ENCODE assay signal across 8 cellular contexts in genomic region chr17:37488009-37488604, GRCh38. TPM values are rescaled to one million over a fixed set of nuclear protein-coding genes. Genes with fewer than 3 reads are reported as not detected.
A peak's percentile ranks its signal among the peaks of the same experiment; 100 is the strongest.
DNase-seq lines count a peak whose midpoint lies in the region; ATAC-seq and TF ChIP-seq lines count a peak whose summit lies in the region.

No MANE protein-coding gene starts in this region.

- in situ Hi-C loops in transverse colon (cut with MboI; ENCODE audit: low pct_ligation_motif_present in 1 of 4, low pct_unique_long_range_greater_than_20kb in 1 of 4, low sequenced_read_pairs in 3 of 4), result no loop called here

- WGBS in lung, 2 donors, result 19 to 27% methylated on average over 7 of the region's 7 CpGs
- 35 to 43% methylated on average over 6 to 7 of the region's 7 CpGs for WGBS in transverse colon (ENCODE audit: low coverage in 1 of 2), 2 donors

- no peaks in the 10 kb centered on the region for H3K36me3 ChIP-seq in SJCRH30
- H3K36me3 ChIP-seq in lung (ENCODE audit: control insufficient read depth in 2 of 2, insufficient read depth in 2 of 2, low read length in 2 of 2), result no peaks in the 10 kb centered on the region
- no peaks in the 10 kb centered on the region for H3K36me3 ChIP-seq in transverse colon

- H3K27ac ChIP-seq in SJCRH30 (peak overlapping the region; percentile 15; the same call in 1 of the 2 replicates), lung (ENCODE audit: low read depth in 1 of 2, low read length in 1 of 2) (peak overlapping the region; percentile 55 to 57), transverse colon (peak overlapping the region; percentile 85 to 90 (median 88))

- TF ChIP-seq CTCF in lung (IDR thresholded peaks at IDR 0.05; ENCODE audit: control extremely low read depth, extremely low read depth), result no peak
- TF ChIP-seq CTCF in transverse colon (IDR thresholded peaks at IDR 0.05), result no peak

- intact Hi-C loops in transverse colon (cut with DNase I; ENCODE audit: low total_unique reads), result no loop called here

- DNase-seq in DMS153 (lab: John Stamatoyannopoulos, UW), result peak; percentile 79
- peak; percentile 92 for DNase-seq in LHCN-M2 (ENCODE audit: low read depth)
- DNase-seq in SJCRH30, result peak; percentile 60 to 80
- peak; percentile 51 to 95 for DNase-seq in dermis microvascular lymphatic vessel endothelial cell (ENCODE audit: low read depth in 2 of 2)
- peak; percentile 45 for DNase-seq in lung (ENCODE audit: low spot score)
- no peak for DNase-seq in transverse colon

- no peaks in the 10 kb centered on the region for H3K9me3 ChIP-seq in SJCRH30 (replicated peaks)
- H3K9me3 ChIP-seq in lung (ENCODE audit: control insufficient read depth in 2 of 2, insufficient read depth in 1 of 2, low read length in 1 of 2), result no peaks in the 10 kb centered on the region
- no peaks in the 10 kb centered on the region for H3K9me3 ChIP-seq in transverse colon

- H3K4me3 ChIP-seq in SJCRH30, result peak overlapping the region; percentile 75
- no peak overlapping the region for H3K4me3 ChIP-seq in lung
- peak overlapping the region in 2 of 4 donors; percentile 64 to 80 for H3K4me3 ChIP-seq in transverse colon

- ATAC-seq in lung (ENCODE audit: insufficient read depth, low FRiP score) (peak; percentile 32), HG02852 (IDR thresholded peaks at IDR 0.05; ENCODE audit: unreplicated experiment) (no peak), HG03196 (IDR thresholded peaks at IDR 0.05; ENCODE audit: unreplicated experiment) (no peak)

- H3K27me3 ChIP-seq in SJCRH30, result no peaks in the 10 kb centered on the region
- H3K27me3 ChIP-seq in lung (ENCODE audit: control insufficient read depth, insufficient read depth), result no peaks in the 10 kb centered on the region
- no peaks in the 10 kb centered on the region for H3K27me3 ChIP-seq in transverse colon

- no peak for TF ChIP-seq EP300 in transverse colon (IDR thresholded peaks at IDR 0.05; ENCODE audit: low read depth)

- H3K4me1 ChIP-seq in SJCRH30 (peaks cover 17% of the 10 kb centered on the region), lung (ENCODE audit: control insufficient read depth in 2 of 2, insufficient read depth in 2 of 2, low read length in 2 of 2) (peaks cover 3 to 4% of the 10 kb centered on the region in 2 donors), transverse colon (peaks cover 0 to 32% (median 23%) of the 10 kb centered on the region in 4 donors)

- no peak for TF ChIP-seq POLR2A in transverse colon (IDR thresholded peaks at IDR 0.05)

RNA-seq across cellular contexts. Expression of gene DUSP14, which starts 1.6 kb away (rescaled TPM):
- total RNA-seq in LHCN-M2 (2014; rRNA removed) (51.0 and 52.8 TPM in 2 replicates), dermis microvascular lymphatic vessel endothelial cell (21.1 and 23.5 TPM in 2 replicates), lung (10 to 100 TPM in 1 of 2 donors, 1 to 10 TPM in 1; 7.4 to 15.7 TPM), transverse colon (1 to 10 TPM; 1.6 to 3.8 (median 2.8) TPM)
- 63.1 TPM for polyA plus RNA-seq in LHCN-M2 (2012)
- total RNA-seq in SJCRH30 (2014; rRNA removed; shearing (Covaris generic)), result 24.4 and 24.6 TPM in 2 replicates
- polyA plus RNA-seq in lung, result 10 to 100 TPM in 1 of 2 donors, 1 to 10 TPM in 1; 9.4 to 11.3 TPM

Comparison
In these comparisons a context has a peak if more than half of its experiments do, and no peak if none do; other contexts are left out.
1. H3K27ac ChIP-seq: peak in every context shown above with its lines; median percentile 88 in transverse colon; 56 in lung; 15 in SJCRH30.